Comparison of ENCODE assay signal across 21 cellular contexts in genomic region chr22:46484156-46484860, GRCh38. TPM values are rescaled to one million over a fixed set of nuclear protein-coding genes. Genes with fewer than 3 reads are reported as not detected.
DNase-seq lines count a peak whose midpoint lies in the region; ATAC-seq and TF ChIP-seq lines count a peak whose summit lies in the region.
"Had no signal": no experiment of that assay in that cellular context is flagged by ENCODE, and none has a peak within 500 bp of the region (broad histone marks: within the 10 kb centered on the region; RNA-seq: fewer than 3 reads in every experiment).

No MANE protein-coding gene starts in this region.

- H3K27me3 ChIP-seq in SK-N-SH (ENCODE audit: insufficient read depth), result 0 out of 2 replicates have a peak, but pooled peaks cover 5% of the 10 kb centered on the region
- no peaks in the 10 kb centered on the region for H3K27me3 ChIP-seq in vagina

- H3K36me3 Mint-ChIP-seq in nephron (ENCODE audit: low read depth), result no peaks in the 10 kb centered on the region
- peaks cover 5% of the 10 kb centered on the region for H3K36me3 Mint-ChIP-seq in mesothelial cell of epicardium
- H3K36me3 Mint-ChIP-seq in T-cell, result no peaks in the 10 kb centered on the region
- H3K36me3 Mint-ChIP-seq: activated CD8-positive, alpha-beta memory T cell treated with anti-CD3 and anti-CD28 coated beads, Interleukin-2, amount 10 ng/mL, durations not matched to agents 7 days and 5 days had no signal

- TF ChIP-seq CTCF in SK-N-SH (IDR thresholded peaks at IDR 0.05) (no peak), nephron (IDR thresholded peaks at IDR 0.05; ENCODE audit: unreplicated experiment in 3 of 3) (no peak), vagina (IDR thresholded peaks at IDR 0.05) (no peak), mesothelial cell of epicardium (IDR thresholded peaks at IDR 0.05; ENCODE audit: unreplicated experiment) (no peak)

- DNase-seq in SK-N-SH, result peak; percentile 12
- no peak for DNase-seq in vagina (ENCODE audit: extremely low spot score in 2 of 2)
- DNase-seq in activated T-cell treated with anti-CD3 and anti-CD28 coated beads, Interleukin-2, amount 50 U/mL, for 1 hour, result no peak
- no peak for DNase-seq in mesothelial cell of epicardium (ENCODE audit: low spot score in 2 of 2, unreplicated experiment in 2 of 2)
- DNase-seq in T-cell, result no peak
- DNase-seq: activated CD4-positive, alpha-beta T cell treated with anti-CD3 and anti-CD28 coated beads for 48 hours; activated CD8-positive, alpha-beta memory T cell treated with anti-CD3 and anti-CD28 coated beads, Interleukin-2, amount 10 ng/mL, durations not matched to agents 7 days and 5 days; activated naive CD4-positive, alpha-beta T cell treated with anti-CD3 and anti-CD28 coated beads, Interleukin-2, amount 50 U/mL, for 16 hours; aorta; gastrocnemius medialis; GOT3; NCI-H1105; NCI-H2081 treated with DMSO at 0.1 percent for 48 hours; SIG-M5 had no signal

- no peaks in the 10 kb centered on the region for H3K9me2 ChIP-seq in SK-N-SH

- H3K36me3 ChIP-seq in SK-N-SH (replicated peaks in 1 of 2; ENCODE audit: control insufficient read depth in 1 of 2, insufficient read depth in 2 of 2, low read length in 1 of 2) (no peaks in the 10 kb centered on the region), vagina (no peaks in the 10 kb centered on the region)
- H3K36me3 ChIP-seq: esophagus muscularis mucosa, gastrocnemius medialis had no signal

- H3K4me2 ChIP-seq in SK-N-SH, result no peak overlapping the region

- H4K20me1 ChIP-seq in SK-N-SH (ENCODE audit: insufficient read depth), result no peaks in the 10 kb centered on the region

- intact Hi-C loops in vagina (cut with DNase I), result no loop called here

- TF ChIP-seq RAD21 in SK-N-SH (IDR thresholded peaks at IDR 0.05; ENCODE audit: low read length), result no peak

- no peak overlapping the region for H3K4me3 Mint-ChIP-seq in nephron
- no peak overlapping the region for H3K4me3 Mint-ChIP-seq in mesothelial cell of epicardium
- H3K4me3 Mint-ChIP-seq in T-cell, result no peak overlapping the region
- H3K4me3 Mint-ChIP-seq: activated CD8-positive, alpha-beta memory T cell treated with anti-CD3 and anti-CD28 coated beads, Interleukin-2, amount 10 ng/mL, durations not matched to agents 7 days and 5 days; activated T-helper 1 cell treated with anti-CD3 and anti-CD28 coated beads, Interleukin-12 subunit alpha, Interleukin-12 subunit beta, Interleukin-2, Interleukin-4 antibody, amounts not matched to agents 30 ng/mL and 10 ng/mL and 1 ng/mL, durations not matched to agents 14 hours and 24 hours and 36 hours had no signal

- CTCF ChIA-PET in SK-N-SH (lab: Yijun Ruan, JAX), result interaction anchor here (1.9 kb wide), 1 partner anchor 58 kb away, joined by 5 read pairs; no protein-coding TSS in a partner anchor
- CTCF ChIA-PET in T-cell (lab: Charles Lee), result no interaction called here

- H3F3A ChIP-seq in SK-N-SH (replicated peaks; ENCODE audit: insufficient read depth), result no peaks in the 10 kb centered on the region

- ATAC-seq in SK-N-SH treated with all-trans-retinoic acid at 6 μM for 48 hours (no peak), esophagus mucosa (peak; percentile 10), T-cell (replicated peaks in 1 of 4) (no peak)
- ATAC-seq: activated CD8-positive, alpha-beta memory T cell treated with anti-CD3 and anti-CD28 coated beads, Interleukin-2, amount 10 ng/mL, durations not matched to agents 7 days and 5 days; gastrocnemius medialis; PC-3 had no signal

- H3K27ac Mint-ChIP-seq in nephron (peak overlapping the region; percentile 96 to 98 (median 97)), mesothelial cell of epicardium (no peak overlapping the region), T-cell (no peak overlapping the region)
- H3K27ac Mint-ChIP-seq: activated CD8-positive, alpha-beta memory T cell treated with anti-CD3 and anti-CD28 coated beads, Interleukin-2, amount 10 ng/mL, durations not matched to agents 7 days and 5 days had no signal

- H3K27ac ChIP-seq in SK-N-SH (ENCODE audit: low read depth in 2 of 2, low read length in 1 of 2), result no peak overlapping the region
- H3K27ac ChIP-seq in vagina, result peak overlapping the region; percentile 77
- H3K27ac ChIP-seq: 22Rv1, esophagus muscularis mucosa, gastrocnemius medialis had no signal

- no peak overlapping the region for H3K4me3 ChIP-seq in SK-N-SH (ENCODE audit: low read depth in 2 of 2, low read length in 1 of 2)
- no peak overlapping the region for H3K4me3 ChIP-seq in vagina
- H3K4me3 ChIP-seq: esophagus muscularis mucosa, gastrocnemius medialis had no signal

- H3K9ac ChIP-seq in SK-N-SH, result no peak overlapping the region

- POLR2A ChIA-PET in SK-N-SH (lab: Yijun Ruan, JAX) (no interaction called here), T-cell (lab: Charles Lee) (no interaction called here)

- no peaks in the 10 kb centered on the region for H3K9me3 ChIP-seq in SK-N-SH
- no peaks in the 10 kb centered on the region for H3K9me3 ChIP-seq in vagina
- H3K9me3 ChIP-seq: gastrocnemius medialis had no signal

- no peak overlapping the region for H2AFZ ChIP-seq in SK-N-SH (ENCODE audit: low read depth)

- H3K9me3 Mint-ChIP-seq in nephron (peaks cover 5% of the 10 kb centered on the region), mesothelial cell of epicardium (peaks cover 8% of the 10 kb centered on the region), T-cell (no peaks in the 10 kb centered on the region)
- H3K9me3 Mint-ChIP-seq: activated T-helper 1 cell treated with anti-CD3 and anti-CD28 coated beads, Interleukin-12 subunit alpha, Interleukin-12 subunit beta, Interleukin-2, Interleukin-4 antibody, amounts not matched to agents 30 ng/mL and 10 ng/mL and 1 ng/mL, durations not matched to agents 14 hours and 24 hours and 36 hours had no signal

- H3K27me3 Mint-ChIP-seq in nephron (ENCODE audit: low read depth), result peaks cover 5% of the 10 kb centered on the region
- H3K27me3 Mint-ChIP-seq in mesothelial cell of epicardium (ENCODE audit: low read depth), result peaks cover 7% of the 10 kb centered on the region
- peaks cover 7 to 10% of the 10 kb centered on the region in 2 donors for H3K27me3 Mint-ChIP-seq in T-cell

- TF ChIP-seq POLR2A in vagina (IDR thresholded peaks at IDR 0.05), result no peak

- H3K4me1 ChIP-seq in SK-N-SH (ENCODE audit: control insufficient read depth in 1 of 2, insufficient read depth in 2 of 2, low read depth in 1 of 2, low read length in 1 of 2) (no peaks in the 10 kb centered on the region), vagina (peaks cover 20% of the 10 kb centered on the region)
- H3K4me1 ChIP-seq: esophagus muscularis mucosa, gastrocnemius medialis had no signal

- peaks cover 40% of the 10 kb centered on the region for H3K4me1 Mint-ChIP-seq in nephron
- peaks cover 16% of the 10 kb centered on the region for H3K4me1 Mint-ChIP-seq in mesothelial cell of epicardium
- peaks cover 0 to 9% (median 6%) of the 10 kb centered on the region in 3 donors for H3K4me1 Mint-ChIP-seq in T-cell

- 70% methylated on average over 5 of the region's 16 CpGs for WGBS in SK-N-SH (ENCODE audit: low lambda C conversion rate)

- TF ChIP-seq EP300 in SK-N-SH (IDR thresholded peaks at IDR 0.05; ENCODE audit: borderline replicate concordance in 1 of 2, low read depth in 1 of 2, low read length in 1 of 2), result no peak

- H3K79me2 ChIP-seq in SK-N-SH (ENCODE audit: insufficient read depth), result no peaks in the 10 kb centered on the region

TF ChIP-seq in SK-N-SH, 30 proteins besides CTCF, POLR2A, EP300 and RAD21 (continues in another document):
- no peak for TF ChIP-seq GATA2 (CRISPR knock-in tag; IDR thresholded peaks at IDR 0.05)
- no peak for TF ChIP-seq NRF1 (IDR thresholded peaks at IDR 0.05; ENCODE audit: low read depth, low read length)
- no peak for TF ChIP-seq YY1 (IDR thresholded peaks at IDR 0.05; ENCODE audit: low read depth)
- TF ChIP-seq USF2 (IDR thresholded peaks at IDR 0.05; ENCODE audit: borderline replicate concordance, low read depth, low read length), result no peak
- TF ChIP-seq MAX (IDR thresholded peaks at IDR 0.05; ENCODE audit: low read depth), result no peak
- no peak for TF ChIP-seq ELF1 (IDR thresholded peaks at IDR 0.05)
- no peak for TF ChIP-seq EZH2phosphoT487 (IDR thresholded peaks at IDR 0.05; ENCODE audit: borderline replicate concordance, low read depth)

TF ChIP-seq in SK-N-SH treated with all-trans-retinoic acid at 6 μM for 48 hours, 23 proteins besides CTCF, POLR2A, EP300 and RAD21 (continues in another document):
- TF ChIP-seq CREB5 (CRISPR knock-in tag; IDR thresholded peaks at IDR 0.05; ENCODE audit: low read depth) (no peak), TOX (CRISPR knock-in tag; IDR thresholded peaks at IDR 0.05; ENCODE audit: borderline replicate concordance) (no peak), ZNF8 (CRISPR knock-in tag; IDR thresholded peaks at IDR 0.05) (no peak), PPARA (CRISPR knock-in tag; IDR thresholded peaks at IDR 0.05; ENCODE audit: borderline replicate concordance) (no peak), ARNTL (CRISPR knock-in tag; IDR thresholded peaks at IDR 0.05; ENCODE audit: borderline replicate concordance, low read depth) (no peak), ZNF565 (CRISPR knock-in tag; conservative IDR thresholded peaks at IDR 0.05; ENCODE audit: low read depth) (no peak), CSRNP3 (CRISPR knock-in tag; IDR thresholded peaks at IDR 0.05) (no peak)

RNA-seq across cellular contexts. Expression of gene CELSR1, which starts 53.1 kb away (rescaled TPM):
- 1.8 and 5.0 TPM in 2 replicates for polyA plus RNA-seq in SK-N-SH (2012; rRNA removed)
- 2.0 and 3.3 TPM in 2 replicates for polyA plus RNA-seq in SK-N-SH (2012; cell fraction: cytosol; rRNA removed)
- 4.3 and 5.2 TPM in 2 replicates for polyA plus RNA-seq in SK-N-SH (2012; cell fraction: nucleus; rRNA removed)
- total RNA-seq in esophagus mucosa (36.0 TPM), vagina (32.9 TPM), mesothelial cell of epicardium (17.8 to 18.8 TPM (median 18.4 TPM) in 3 replicates), T-cell (1 to 10 TPM; 1.1 to 2.7 (median 1.6) TPM)

Comparison
In these comparisons a context has a peak if more than half of its experiments do, and no peak if none do; other contexts are left out.
1. H3K27ac Mint-ChIP-seq: peak in nephron (3 of 3); none in mesothelial cell of epicardium (single experiment) and T-cell (0 of 2).